ENCODE assay signal across 8 cellular contexts in the genomic region with DNA sequence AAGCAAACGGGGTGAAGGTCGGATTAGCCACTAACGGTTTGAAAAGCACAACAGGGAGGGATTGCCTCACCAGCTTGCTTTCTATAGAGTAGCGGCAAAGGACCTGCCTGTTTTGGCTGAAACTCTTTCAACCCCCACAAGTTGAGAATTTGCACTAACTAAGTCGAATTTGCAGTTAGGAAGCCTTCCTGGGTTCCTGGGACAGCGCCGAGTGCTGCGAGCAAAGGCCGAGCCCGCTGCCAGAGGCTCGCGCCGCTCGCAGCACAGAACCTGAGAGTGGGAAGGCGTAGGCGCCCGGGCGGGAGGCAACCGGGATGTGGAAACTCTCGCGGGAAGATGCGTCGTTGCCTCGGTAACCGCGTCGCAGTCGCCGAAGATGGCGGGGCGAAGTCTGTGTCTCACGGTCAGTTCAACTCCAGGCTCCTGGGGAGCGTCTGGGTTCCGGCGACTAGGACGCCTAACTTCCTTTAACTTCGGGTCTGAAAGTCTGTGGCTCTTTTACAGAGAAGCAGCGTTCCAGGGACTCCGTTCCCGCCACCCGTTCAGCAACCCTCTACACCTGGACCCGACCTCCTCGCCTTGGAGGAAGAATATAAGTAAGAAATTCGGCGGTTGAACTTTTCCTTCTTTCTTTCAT. TPM values are rescaled to one million over a fixed set of nuclear protein-coding genes. Genes with fewer than 3 reads are reported as not detected.
DNase-seq lines count a peak whose midpoint lies in the region; ATAC-seq lines count a peak whose summit lies in the region.

A gene (plus strand): TSS at position 352 of the 637 bp plus-strand sequence. CDS start 25 bp downstream, at position 377.

- no peak within 1 kb of the TSS for H3K27ac ChIP-seq in effector memory CD4-positive, alpha-beta T cell (ENCODE audit: insufficient read depth, low read length, poor library complexity, severe bottlenecking)

- ATAC-seq in GM19324 (IDR thresholded peaks at IDR 0.05; ENCODE audit: low FRiP score, unreplicated experiment): peak; percentile 95
- peak; percentile 90 for ATAC-seq in HG03457 (IDR thresholded peaks at IDR 0.05; ENCODE audit: unreplicated experiment)
- ATAC-seq in memory B cell (ENCODE audit: low read depth): peak; percentile 96

- H3K9me3 ChIP-seq in effector memory CD4-positive, alpha-beta T cell (ENCODE audit: control insufficient read depth, low read length): no peaks in the 10 kb centered on the region

- DNase-seq in C1 segment of cervical spinal cord (lab: John Stamatoyannopoulos, UW) (peak in 13 of 14 donors; percentile 1 to 77 (median 56)), NCI-H526 treated with DMSO at 0.1 percent for 48 hours (lab: John Stamatoyannopoulos, UW) (peak; percentile 80), memory B cell (ENCODE audit: low spot score in 2 of 2) (peak; percentile 74)
- peak; percentile 87 for DNase-seq in activated CD4-positive, alpha-beta memory T cell treated with anti-CD3 and anti-CD28 coated beads for 36 hours
- peak; percentile 5 to 14 (median 9) for DNase-seq in effector memory CD4-positive, alpha-beta T cell
- peak; percentile 29 for DNase-seq in stimulated activated CD8-positive, alpha-beta memory T cell treated with anti-CD3 and anti-CD28 coated beads, Interleukin-12 subunit alpha, Interleukin-12 subunit beta, amount 100 ng/mL, for 1 hour (ENCODE audit: low read depth)

- H3K4me3 Mint-ChIP-seq in activated CD4-positive, alpha-beta memory T cell treated with anti-CD3 and anti-CD28 coated beads for 36 hours: peak within 1 kb of the TSS; percentile 79
- peak within 1 kb of the TSS; percentile 95 for H3K4me3 Mint-ChIP-seq in memory B cell

- H3K27me3 Mint-ChIP-seq in activated CD4-positive, alpha-beta memory T cell treated with anti-CD3 and anti-CD28 coated beads for 36 hours: peaks cover 21% of the 10 kb centered on the region
- H3K27me3 Mint-ChIP-seq in memory B cell: no peaks in the 10 kb centered on the region

- H3K36me3 ChIP-seq in effector memory CD4-positive, alpha-beta T cell (ENCODE audit: control insufficient read depth, insufficient read depth, low read length): no peaks in the 10 kb centered on the region

- H3K36me3 Mint-ChIP-seq in activated CD4-positive, alpha-beta memory T cell treated with anti-CD3 and anti-CD28 coated beads for 36 hours: no peaks in the 10 kb centered on the region
- H3K36me3 Mint-ChIP-seq in memory B cell: peaks cover 2% of the 10 kb centered on the region

- no peak within 1 kb of the TSS for H3K27ac Mint-ChIP-seq in activated CD4-positive, alpha-beta memory T cell treated with anti-CD3 and anti-CD28 coated beads for 36 hours
- H3K27ac Mint-ChIP-seq in memory B cell: peak within 1 kb of the TSS; percentile 82

- no peaks in the 10 kb centered on the region for H3K4me1 ChIP-seq in effector memory CD4-positive, alpha-beta T cell (ENCODE audit: control insufficient read depth, insufficient read depth, low read length, poor library complexity, severe bottlenecking)

- CTCF ChIA-PET in activated CD4-positive, alpha-beta memory T cell treated with anti-CD3 and anti-CD28 coated beads for 36 hours (lab: Charles Lee): interaction anchor here (0.6 kb wide), 1 partner anchor 1477 kb away, joined by 3 read pairs; no protein-coding TSS in a partner anchor

- no peaks in the 10 kb centered on the region for H3K9me3 Mint-ChIP-seq in activated CD4-positive, alpha-beta memory T cell treated with anti-CD3 and anti-CD28 coated beads for 36 hours
- H3K9me3 Mint-ChIP-seq in memory B cell: no peaks in the 10 kb centered on the region

- POLR2A ChIA-PET in activated CD4-positive, alpha-beta memory T cell treated with anti-CD3 and anti-CD28 coated beads for 36 hours (lab: Charles Lee): no interaction called here

- peak within 1 kb of the TSS; percentile 60 for H3K4me3 ChIP-seq in effector memory CD4-positive, alpha-beta T cell (ENCODE audit: insufficient read depth, low read depth, low read length, poor library complexity, severe bottlenecking)

- no peaks in the 10 kb centered on the region for H3K27me3 ChIP-seq in effector memory CD4-positive, alpha-beta T cell (replicated peaks; ENCODE audit: control insufficient read depth, insufficient read depth, low read length, poor library complexity, severe bottlenecking)

- intact Hi-C loops in activated CD4-positive, alpha-beta memory T cell treated with anti-CD3 and anti-CD28 coated beads for 36 hours (cut with micrococcal nuclease): loop anchor here (2.0 to 10.0 kb wide), 2 partner anchors 100 to 118 kb away; a partner anchor contains a TSS

- H3K4me1 Mint-ChIP-seq in activated CD4-positive, alpha-beta memory T cell treated with anti-CD3 and anti-CD28 coated beads for 36 hours (ENCODE audit: low read depth): peaks cover 16% of the 10 kb centered on the region
- H3K4me1 Mint-ChIP-seq in memory B cell: peaks cover 18% of the 10 kb centered on the region

RNA-seq across cellular contexts. Expression of the gene that starts here (rescaled TPM):
- 1 to 10 TPM; 1.3 to 1.6 TPM for total RNA-seq in activated CD4-positive, alpha-beta memory T cell treated with anti-CD3 and anti-CD28 coated beads for 36 hours

Comparison
In these comparisons a context has a peak if more than half of its experiments do, and no peak if none do; other contexts are left out.
1. DNase-seq: peak in every context shown above with its lines; median percentile 87 in activated CD4-positive, alpha-beta memory T cell treated with anti-CD3 and anti-CD28 coated beads for 36 hours; 80 in NCI-H526 treated with DMSO at 0.1 percent for 48 hours; 74 in memory B cell; 56 in C1 segment of cervical spinal cord; 29 in stimulated activated CD8-positive, alpha-beta memory T cell treated with anti-CD3 and anti-CD28 coated beads, Interleukin-12 subunit alpha, Interleukin-12 subunit beta, amount 100 ng/mL, for 1 hour; 9 in effector memory CD4-positive, alpha-beta T cell.